10 cellular contexts compared by ENCODE assay signal in the genomic region with DNA sequence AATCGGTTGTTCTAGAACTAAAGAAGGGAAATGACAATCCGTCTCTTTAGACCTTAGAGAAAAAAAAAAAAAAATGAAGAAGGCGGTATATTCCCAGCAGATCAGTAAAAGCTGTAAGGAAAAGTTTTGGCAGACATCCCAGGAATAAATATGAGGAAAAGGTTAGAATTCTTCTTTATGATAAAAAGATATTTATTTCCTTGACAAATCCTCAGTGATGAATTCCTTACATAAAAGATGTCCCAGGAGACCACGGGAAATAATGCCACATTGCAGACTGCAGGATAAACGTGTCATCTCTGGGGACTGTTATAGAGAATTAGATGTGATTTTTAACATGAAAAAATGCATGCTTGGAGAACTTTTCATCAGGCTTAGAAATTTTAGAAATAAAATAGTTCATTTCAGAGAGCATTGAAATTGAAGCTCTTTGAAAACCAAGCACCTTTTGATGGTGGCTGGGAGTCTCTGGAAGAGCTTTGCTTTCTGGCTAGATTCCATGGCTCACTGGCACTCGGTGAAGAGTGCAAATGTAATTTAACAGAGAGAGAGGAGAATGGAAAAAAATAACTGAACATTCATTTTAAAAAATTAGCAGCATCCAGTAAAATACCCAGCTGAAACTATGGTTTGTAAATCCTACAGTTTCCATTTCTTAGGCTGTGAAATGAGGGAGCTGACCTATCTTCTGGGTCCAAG.
A peak's percentile ranks its signal among the peaks of the same experiment; 100 is the strongest.
DNase-seq lines count a peak whose midpoint lies in the region; ATAC-seq, FAIRE-seq and TF ChIP-seq lines count a peak whose summit lies in the region.
"Had no signal": no experiment of that assay in that cellular context is flagged by ENCODE, and none has a peak within 500 bp of the region (broad histone marks: within the 10 kb centered on the region; RNA-seq: fewer than 3 reads in every experiment).

No MANE protein-coding gene starts in this region.

- H3K27ac ChIP-seq in liver (ENCODE audit: low read depth in 1 of 2, low read length in 2 of 2), result peak overlapping the region; percentile 16 to 54
- no peak overlapping the region for H3K27ac ChIP-seq in HepG2 (ENCODE audit: extremely low read length, insufficient read depth, low read length)
- peak overlapping the region; percentile 54 for H3K27ac ChIP-seq in epithelial cell of prostate
- no peak overlapping the region for H3K27ac ChIP-seq in vagina
- H3K27ac ChIP-seq: HL-60 had no signal

- TF ChIP-seq EP300 in HepG2 (IDR thresholded peaks at IDR 0.05; ENCODE audit: low read depth in 2 of 2, low read length in 2 of 2) (no peak), HepG2 (CRISPR knock-in tag; IDR thresholded peaks at IDR 0.05; ENCODE audit: borderline replicate concordance) (no peak)

- no peak overlapping the region for H3K9ac ChIP-seq in liver (ENCODE audit: low read depth in 1 of 2, low read length in 2 of 2)
- no peak overlapping the region for H3K9ac ChIP-seq in HepG2 (ENCODE audit: insufficient read depth, low read depth, low read length)

- H3K36me3 ChIP-seq in liver (ENCODE audit: control insufficient read depth in 4 of 4, insufficient read depth in 3 of 4, low read depth in 1 of 4, low read length in 3 of 4), result peaks cover 0 to 4% (median under 1%) of the 10 kb centered on the region in 4 donors
- H3K36me3 ChIP-seq in HepG2 (replicated peaks in 1 of 2; ENCODE audit: control insufficient read depth in 1 of 2, insufficient read depth in 2 of 2, low read length in 2 of 2), result no peaks in the 10 kb centered on the region
- no peaks in the 10 kb centered on the region for H3K36me3 ChIP-seq in vagina

- H3K4me2 ChIP-seq in HepG2 (ENCODE audit: low read depth, low read length), result no peak overlapping the region

- peaks cover 79% of the 10 kb centered on the region for H3K36me3 Mint-ChIP-seq in nephron progenitor cell (ENCODE audit: low read depth)

- no TSS peak for BruUV-seq in HepG2 (replicated peaks; lab: Mats Ljungman, UMichigan)

- no peak overlapping the region for H2AFZ ChIP-seq in HepG2 (ENCODE audit: low read length)

- no peak for DNase-seq in HepG2 (ENCODE audit: low spot score)
- no peak for DNase-seq in epithelial cell of prostate (ENCODE audit: low read depth, low spot score)
- DNase-seq in nephron progenitor cell, result no peak
- no peak for DNase-seq in vagina (ENCODE audit: extremely low spot score in 2 of 2)
- DNase-seq in activated naive CD4-positive, alpha-beta T cell treated with Interleukin-2 at 50 U/mL for 16 hours, result no peak
- no peak for DNase-seq in stimulated activated CD4-positive, alpha-beta T cell treated with anti-CD3 and anti-CD28 coated beads, Interleukin-1b, Interleukin-23, amount 100 ng/mL, for 48 hours
- no peak for DNase-seq in HuH-7.5 (ENCODE audit: low spot score)

- no peak for TF ChIP-seq POLR2A in HepG2 (IDR thresholded peaks at IDR 0.05; ENCODE audit: insufficient read depth in 1 of 2, low read depth in 2 of 2, low read length in 2 of 2)
- TF ChIP-seq POLR2A in vagina (IDR thresholded peaks at IDR 0.05), result no peak

- 64% methylated on average over 6 of the region's 6 CpGs for WGBS in liver
- WGBS in HepG2 (ENCODE audit: low lambda C conversion rate), result 72% methylated on average over 6 of the region's 6 CpGs

- H4K20me1 ChIP-seq in HepG2 (ENCODE audit: insufficient read depth, low read length), result no peaks in the 10 kb centered on the region

- in situ Hi-C loops in HepG2 (cut with HindIII; ENCODE audit: extremely low pct_ligation_motif_present, low pct_unique_long_range_greater_than_20kb), result no loop called here

- peaks cover 64% of the 10 kb centered on the region for H3K4me1 Mint-ChIP-seq in nephron progenitor cell
- H3K4me1 Mint-ChIP-seq: B cell had no signal

- no peak for ATAC-seq in HepG2

- no peak for TF ChIP-seq CTCF in liver (IDR thresholded peaks at IDR 0.05; ENCODE audit: low read depth, low read length, missing input control)
- no peak for TF ChIP-seq CTCF in HepG2 (CRISPR knock-in tag; IDR thresholded peaks at IDR 0.05)
- no peak for TF ChIP-seq CTCF in nephron progenitor cell (IDR thresholded peaks at IDR 0.05)
- TF ChIP-seq CTCF in vagina (IDR thresholded peaks at IDR 0.05), result no peak

- CTCF ChIA-PET in HepG2 (lab: Yijun Ruan, JAX; ENCODE audit: low intra/inter-chr PET ratio, low total read pairs), result no interaction called here

- H3K4me3 Mint-ChIP-seq in nephron progenitor cell, result peak overlapping the region; percentile 28
- H3K4me3 Mint-ChIP-seq: B cell had no signal

- TF ChIP-seq RAD21 in liver (IDR thresholded peaks at IDR 0.05) (no peak), HepG2 (CRISPR knock-in tag; IDR thresholded peaks at IDR 0.05) (no peak)

- no peaks in the 10 kb centered on the region for H3K79me2 ChIP-seq in HepG2 (ENCODE audit: insufficient read depth, low read length)

- FAIRE-seq in HepG2 (lab: Jason Lieb, UNC), result no peak

- intact Hi-C loops in HepG2 (cut with micrococcal nuclease; ENCODE audit: unreplicated experiment), result no loop called here
- intact Hi-C loops in vagina (cut with DNase I), result no loop called here

- H3K4me1 ChIP-seq in liver (ENCODE audit: control insufficient read depth in 4 of 4, insufficient read depth in 4 of 4, low read length in 3 of 4) (peaks cover 2 to 42% (median 37%) of the 10 kb centered on the region in 4 donors), HepG2 (ENCODE audit: insufficient read depth, low read length) (peaks cover 6% of the 10 kb centered on the region), vagina (peaks cover 23% of the 10 kb centered on the region)

- POLR2A ChIA-PET in HepG2 (lab: Yijun Ruan, JAX), result no interaction called here

- no peaks in the 10 kb centered on the region for H3K27me3 ChIP-seq in liver (ENCODE audit: control insufficient read depth in 4 of 4, insufficient read depth in 4 of 4, low read length in 3 of 4)
- H3K27me3 ChIP-seq in HepG2 (ENCODE audit: control insufficient read depth in 1 of 2, insufficient read depth in 2 of 2, low read length in 2 of 2), result no peaks in the 10 kb centered on the region
- H3K27me3 ChIP-seq in vagina, result no peaks in the 10 kb centered on the region

- H3K27me3 Mint-ChIP-seq in nephron progenitor cell (ENCODE audit: low read depth, poor library complexity), result peaks cover 2% of the 10 kb centered on the region

- H3K4me3 ChIP-seq in liver (ENCODE audit: low read depth in 1 of 3, low read length in 3 of 3) (no peak overlapping the region), HepG2 (replicated peaks in 1 of 3; ENCODE audit: insufficient read depth in 1 of 3, low read depth in 2 of 3, low read length in 3 of 3) (no peak overlapping the region), vagina (no peak overlapping the region)

- peak overlapping the region; percentile 98 for H3K27ac Mint-ChIP-seq in nephron progenitor cell
- H3K27ac Mint-ChIP-seq: B cell had no signal

- H3K9me3 ChIP-seq in liver (ENCODE audit: control insufficient read depth in 4 of 4, low read length in 3 of 4) (no peaks in the 10 kb centered on the region), HepG2 (ENCODE audit: low read length) (no peaks in the 10 kb centered on the region), vagina (no peaks in the 10 kb centered on the region)

- H3K9me3 Mint-ChIP-seq in nephron progenitor cell, result no peaks in the 10 kb centered on the region

TF ChIP-seq in liver, 16 proteins besides CTCF, POLR2A, EP300 and RAD21 (continues in another document):
- no peak for TF ChIP-seq YY1 (IDR thresholded peaks at IDR 0.05)
- no peak for TF ChIP-seq ZBTB33 (IDR thresholded peaks at IDR 0.05)
- TF ChIP-seq NR2F2 (IDR thresholded peaks at IDR 0.05), result no peak

TF ChIP-seq in HepG2, 621 proteins besides CTCF, POLR2A, EP300 and RAD21 (continues in another document):
- TF ChIP-seq, protein P1, sequence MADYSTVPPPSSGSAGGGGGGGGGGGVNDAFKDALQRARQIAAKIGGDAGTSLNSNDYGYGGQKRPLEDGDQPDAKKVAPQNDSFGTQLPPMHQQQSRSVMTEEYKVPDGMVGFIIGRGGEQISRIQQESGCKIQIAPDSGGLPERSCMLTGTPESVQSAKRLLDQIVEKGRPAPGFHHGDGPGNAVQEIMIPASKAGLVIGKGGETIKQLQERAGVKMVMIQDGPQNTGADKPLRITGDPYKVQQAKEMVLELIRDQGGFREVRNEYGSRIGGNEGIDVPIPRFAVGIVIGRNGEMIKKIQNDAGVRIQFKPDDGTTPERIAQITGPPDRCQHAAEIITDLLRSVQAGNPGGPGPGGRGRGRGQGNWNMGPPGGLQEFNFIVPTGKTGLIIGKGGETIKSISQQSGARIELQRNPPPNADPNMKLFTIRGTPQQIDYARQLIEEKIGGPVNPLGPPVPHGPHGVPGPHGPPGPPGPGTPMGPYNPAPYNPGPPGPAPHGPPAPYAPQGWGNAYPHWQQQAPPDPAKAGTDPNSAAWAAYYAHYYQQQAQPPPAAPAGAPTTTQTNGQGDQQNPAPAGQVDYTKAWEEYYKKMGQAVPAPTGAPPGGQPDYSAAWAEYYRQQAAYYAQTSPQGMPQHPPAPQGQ (CRISPR knock-in tag; IDR thresholded peaks at IDR 0.05; ENCODE audit: borderline replicate concordance), result no peak
- TF ChIP-seq ZNF33B (CRISPR knock-in tag; IDR thresholded peaks at IDR 0.05), result no peak
- no peak for TF ChIP-seq ZNF296 (CRISPR knock-in tag; conservative IDR thresholded peaks at IDR 0.05)
- TF ChIP-seq, protein P2, sequence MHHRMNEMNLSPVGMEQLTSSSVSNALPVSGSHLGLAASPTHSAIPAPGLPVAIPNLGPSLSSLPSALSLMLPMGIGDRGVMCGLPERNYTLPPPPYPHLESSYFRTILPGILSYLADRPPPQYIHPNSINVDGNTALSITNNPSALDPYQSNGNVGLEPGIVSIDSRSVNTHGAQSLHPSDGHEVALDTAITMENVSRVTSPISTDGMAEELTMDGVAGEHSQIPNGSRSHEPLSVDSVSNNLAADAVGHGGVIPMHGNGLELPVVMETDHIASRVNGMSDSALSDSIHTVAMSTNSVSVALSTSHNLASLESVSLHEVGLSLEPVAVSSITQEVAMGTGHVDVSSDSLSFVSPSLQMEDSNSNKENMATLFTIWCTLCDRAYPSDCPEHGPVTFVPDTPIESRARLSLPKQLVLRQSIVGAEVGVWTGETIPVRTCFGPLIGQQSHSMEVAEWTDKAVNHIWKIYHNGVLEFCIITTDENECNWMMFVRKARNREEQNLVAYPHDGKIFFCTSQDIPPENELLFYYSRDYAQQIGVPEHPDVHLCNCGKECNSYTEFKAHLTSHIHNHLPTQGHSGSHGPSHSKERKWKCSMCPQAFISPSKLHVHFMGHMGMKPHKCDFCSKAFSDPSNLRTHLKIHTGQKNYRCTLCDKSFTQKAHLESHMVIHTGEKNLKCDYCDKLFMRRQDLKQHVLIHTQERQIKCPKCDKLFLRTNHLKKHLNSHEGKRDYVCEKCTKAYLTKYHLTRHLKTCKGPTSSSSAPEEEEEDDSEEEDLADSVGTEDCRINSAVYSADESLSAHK (CRISPR knock-in tag; IDR thresholded peaks at IDR 0.05; ENCODE audit: borderline replicate concordance), result no peak
- TF ChIP-seq ZNF550 (CRISPR knock-in tag; IDR thresholded peaks at IDR 0.05; ENCODE audit: borderline replicate concordance), result no peak

Comparison
In these comparisons a context has a peak if more than half of its experiments do, and no peak if none do; other contexts are left out.
1. H3K27ac ChIP-seq: peak in liver (2 of 2) and epithelial cell of prostate (single experiment); none in HepG2 (single experiment) and vagina (single experiment).